Comparison of ENCODE assay signal across 10 cellular contexts in the genomic region with DNA sequence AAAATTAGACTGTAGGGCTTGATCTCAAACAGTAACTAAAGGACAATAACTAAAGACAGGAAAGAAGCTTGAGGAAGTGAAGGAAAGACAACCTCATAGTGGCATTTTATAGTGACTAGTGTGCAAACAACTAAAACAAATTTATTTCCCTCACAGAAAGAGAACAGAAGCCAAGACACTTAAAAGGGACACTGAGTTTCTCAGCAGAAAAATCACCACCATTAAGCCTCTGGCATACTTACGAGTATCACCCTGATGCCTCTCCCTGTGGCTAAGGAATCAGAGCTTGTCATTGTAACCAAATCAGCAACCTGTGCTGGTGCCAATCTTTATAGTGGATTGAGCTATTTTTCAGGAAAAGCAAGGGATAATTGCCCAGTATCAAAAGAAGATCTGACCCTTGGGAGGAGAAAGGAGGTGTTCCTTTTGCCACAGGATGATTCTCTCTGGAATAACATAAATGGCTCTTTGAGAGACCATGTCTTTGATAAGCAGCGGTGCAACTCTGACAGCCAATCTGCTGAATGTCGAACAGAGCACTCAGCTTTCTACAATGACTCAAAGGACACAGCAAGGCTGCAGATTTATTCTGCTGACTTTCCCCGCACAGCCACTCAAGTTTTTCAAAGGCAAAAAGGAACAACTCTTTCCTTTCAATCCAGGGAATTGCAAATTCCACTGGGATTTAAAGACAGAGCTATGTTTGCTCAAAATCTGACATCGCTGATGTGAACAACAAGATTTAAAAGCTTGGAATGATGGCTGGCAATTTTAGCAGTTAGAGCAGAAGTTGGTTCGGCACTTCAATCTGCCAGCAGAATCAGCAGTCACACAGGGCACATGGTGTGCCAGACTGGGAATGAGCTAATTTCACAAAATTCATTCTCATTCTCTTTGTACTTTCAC. TPM values are rescaled to one million over a fixed set of nuclear protein-coding genes. Genes with fewer than 3 reads are reported as not detected.
DNase-seq lines count a peak whose midpoint lies in the region; ATAC-seq and TF ChIP-seq lines count a peak whose summit lies in the region.
"Had no signal": no experiment of that assay in that cellular context is flagged by ENCODE, and none has a peak within 500 bp of the region (broad histone marks: within the 10 kb centered on the region; RNA-seq: fewer than 3 reads in every experiment).

No MANE protein-coding gene starts in this region.

- TF ChIP-seq CTCF in chondrocyte (IDR thresholded peaks at IDR 0.05): no peak

- no peaks in the 10 kb centered on the region for H3K27me3 Mint-ChIP-seq in chondrocyte (ENCODE audit: low read depth)
- H3K27me3 Mint-ChIP-seq: activated B cell treated with CpG ODN at 0.5 μM for 24 hours had no signal

- peak overlapping the region; percentile 97 for H3K27ac ChIP-seq in temporal lobe (ENCODE audit: low read depth, low read length)
- H3K27ac ChIP-seq: vagina had no signal

- H3K27ac Mint-ChIP-seq in chondrocyte (ENCODE audit: unreplicated experiment): peak overlapping the region; percentile 84
- H3K27ac Mint-ChIP-seq: activated B cell treated with CpG ODN at 0.5 μM for 24 hours had no signal

- H3K4me1 Mint-ChIP-seq in chondrocyte (ENCODE audit: low read depth): peaks cover 42% of the 10 kb centered on the region

- DNase-seq in NCI-H2227 (lab: John Stamatoyannopoulos, UW; ENCODE audit: unreplicated experiment): peak; percentile 51
- no peak for DNase-seq in chondrocyte (ENCODE audit: low spot score)
- peak; percentile 34 to 56 for DNase-seq in lung microvascular endothelial cell (ENCODE audit: low read depth in 2 of 2)
- DNase-seq in H7: no peak
- DNase-seq: activated B cell treated with CpG ODN at 0.5 μM for 24 hours, NCI-H510A treated with DMSO at 0.1 percent for 48 hours had no signal

- H3K36me3 ChIP-seq in H7 (replicated peaks; ENCODE audit: control insufficient read depth, insufficient read depth, low read length): no peaks in the 10 kb centered on the region
- H3K36me3 ChIP-seq: vagina had no signal

- H3K4me3 Mint-ChIP-seq in chondrocyte (ENCODE audit: unreplicated experiment): peak overlapping the region; percentile 40
- H3K4me3 Mint-ChIP-seq: activated B cell treated with CpG ODN at 0.5 μM for 24 hours had no signal

- ATAC-seq in GM21526 (IDR thresholded peaks at IDR 0.05; ENCODE audit: low FRiP score, unreplicated experiment): no peak
- ATAC-seq in HG03439 (IDR thresholded peaks at IDR 0.05; ENCODE audit: unreplicated experiment): no peak

- no peaks in the 10 kb centered on the region for H3K27me3 ChIP-seq in H7 (ENCODE audit: control insufficient read depth, insufficient read depth, low read length)
- H3K27me3 ChIP-seq: vagina had no signal

- H3K4me3 ChIP-seq in H7 (ENCODE audit: insufficient read depth, low read depth, low read length): no peak overlapping the region
- H3K4me3 ChIP-seq: vagina had no signal

- H3K9me3 Mint-ChIP-seq in chondrocyte (ENCODE audit: low read depth): no peaks in the 10 kb centered on the region
- H3K9me3 Mint-ChIP-seq: activated B cell treated with CpG ODN at 0.5 μM for 24 hours had no signal

- H3K36me3 Mint-ChIP-seq in chondrocyte (ENCODE audit: low read depth): no peaks in the 10 kb centered on the region

RNA-seq across cellular contexts. Expression of a gene that starts 34.6 kb away (rescaled TPM):
- total RNA-seq in chondrocyte: 44.4 to 52.7 TPM (median 51.2 TPM) in 3 replicates
- total RNA-seq in lung microvascular endothelial cell: 9.2 and 10.5 TPM in 2 replicates
- total RNA-seq in temporal lobe: 7.1 TPM
- 7.1 and 9.8 TPM in 2 replicates for total RNA-seq in H7 (2014; rRNA removed; shearing (Covaris generic))

Comparison
In these comparisons a context has a peak if more than half of its experiments do, and no peak if none do; other contexts are left out.
1. DNase-seq: peak in NCI-H2227 (single experiment) and lung microvascular endothelial cell (2 of 2); none in chondrocyte (single experiment) and H7 (single experiment).